Comparison of ENCODE assay signal across 8 cellular contexts in the genomic region with DNA sequence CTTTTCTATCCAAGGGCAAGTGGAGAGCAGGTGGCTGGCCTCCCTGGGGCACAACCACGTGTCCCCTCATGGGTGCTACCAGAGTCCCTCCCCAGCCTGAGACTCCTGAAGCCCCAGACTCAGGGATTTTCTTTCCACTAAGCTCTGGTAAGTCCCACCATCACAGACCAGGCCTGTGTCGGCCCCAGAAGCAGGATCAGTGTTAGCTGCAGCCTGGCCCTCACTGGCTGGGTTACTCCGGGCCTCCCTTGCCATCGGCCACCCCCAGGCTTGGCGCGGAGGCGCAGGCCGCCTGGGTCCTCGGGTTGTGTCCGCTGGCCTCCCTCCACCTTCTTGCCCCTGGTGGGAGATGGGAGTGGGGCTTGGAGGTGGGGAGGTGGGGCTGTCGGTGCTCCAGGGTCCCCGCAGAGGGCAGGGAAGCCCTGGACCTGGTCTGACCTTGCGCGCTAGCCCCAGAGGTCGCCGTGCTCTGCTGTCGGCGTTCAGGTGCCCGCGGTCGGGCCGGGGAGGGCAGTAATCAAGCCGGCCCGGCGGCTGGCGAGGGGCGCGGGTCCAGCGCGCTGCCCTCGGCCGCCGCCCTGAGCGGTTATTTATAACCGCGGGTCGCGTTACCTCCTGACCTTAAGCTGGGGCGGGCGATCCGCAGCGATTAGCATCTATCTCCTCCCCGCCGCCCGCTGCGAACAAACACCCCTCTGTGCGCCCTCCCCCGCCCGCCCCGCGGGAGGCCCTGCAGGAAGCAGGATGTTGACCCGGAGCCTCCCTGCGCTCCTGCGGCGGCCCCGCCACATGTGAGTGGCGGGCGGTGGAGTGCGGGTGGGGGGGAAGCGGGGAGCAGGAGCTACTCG.
DNase-seq lines count a peak whose midpoint lies in the region; ATAC-seq and TF ChIP-seq lines count a peak whose summit lies in the region.

No MANE protein-coding gene starts in this region.

- no peaks in the 10 kb centered on the region for H3K27me3 Mint-ChIP-seq in CD8-positive, alpha-beta T cell (ENCODE audit: low read depth)
- no peaks in the 10 kb centered on the region for H3K27me3 Mint-ChIP-seq in osteocyte (ENCODE audit: unreplicated experiment)

- CTCF ChIA-PET in CD8-positive, alpha-beta T cell (lab: Charles Lee), result interaction anchor here (1.0 to 23.9 kb wide), 8 partner anchors 13 to 209 kb away, joined by 3 to 761 read pairs (median 6); a partner anchor contains a TSS

- H3K27ac Mint-ChIP-seq in CD8-positive, alpha-beta T cell, result peak overlapping the region; percentile 90
- peak overlapping the region; percentile 1 for H3K27ac Mint-ChIP-seq in osteocyte (ENCODE audit: unreplicated experiment)

- peak; percentile 57 to 92 (median 76) for DNase-seq in CD8-positive, alpha-beta T cell
- DNase-seq in RPMI8226 (peak; percentile 94), head of caudate nucleus (peak; percentile 76 to 95 (median 90)), osteocyte (ENCODE audit: extremely low spot score, unreplicated experiment) (no peak), thoracic aorta (ENCODE audit: low spot score) (no peak)
- DNase-seq in activated effector memory CD4-positive, alpha-beta T cell treated with anti-CD3 and anti-CD28 coated beads, Interleukin-2, amount 50 U/mL, for 16 hours, result peak; percentile 90

- no peaks in the 10 kb centered on the region for H3K9me3 ChIP-seq in CD8-positive, alpha-beta T cell (ENCODE audit: low read length)
- H3K9me3 ChIP-seq in thoracic aorta, result no peaks in the 10 kb centered on the region

- ATAC-seq in CD8-positive, alpha-beta T cell, result peak; percentile 89
- ATAC-seq in HG03354 (IDR thresholded peaks at IDR 0.05; ENCODE audit: poor library complexity, severe bottlenecking, unreplicated experiment) (peak; percentile 45), thoracic aorta (ENCODE audit: insufficient number of reproducible peaks, low FRiP score, low read depth) (no peak), HG03460 (IDR thresholded peaks at IDR 0.05; ENCODE audit: unreplicated experiment) (no peak)

- no peaks in the 10 kb centered on the region for H3K36me3 Mint-ChIP-seq in CD8-positive, alpha-beta T cell
- H3K36me3 Mint-ChIP-seq in osteocyte (ENCODE audit: unreplicated experiment), result no peaks in the 10 kb centered on the region

- H3K4me3 ChIP-seq in CD8-positive, alpha-beta T cell (ENCODE audit: low read depth, low read length), result peak overlapping the region; percentile 66
- H3K4me3 ChIP-seq in thoracic aorta, result peak overlapping the region; percentile 72

- intact Hi-C loops in CD8-positive, alpha-beta T cell (cut with DNase I, micrococcal nuclease), result loop anchor here (1.0 to 2.0 kb wide), 4 partner anchors 13 to 78 kb away; a partner anchor contains a TSS
- intact Hi-C loops in head of caudate nucleus (cut with DNase I), result no loop called here

- no peak for TF ChIP-seq CTCF in CD8-positive, alpha-beta T cell (IDR thresholded peaks at IDR 0.05)
- TF ChIP-seq CTCF in osteocyte (IDR thresholded peaks at IDR 0.05), result no peak
- peak; percentile 11 for TF ChIP-seq CTCF in thoracic aorta (IDR thresholded peaks at IDR 0.05)

- H3K4me3 Mint-ChIP-seq in CD8-positive, alpha-beta T cell, result peak overlapping the region; percentile 76
- H3K4me3 Mint-ChIP-seq in osteocyte (ENCODE audit: unreplicated experiment), result no peak overlapping the region

- peaks cover 37% of the 10 kb centered on the region for H3K4me1 Mint-ChIP-seq in CD8-positive, alpha-beta T cell (ENCODE audit: low read depth)
- peaks cover 32% of the 10 kb centered on the region for H3K4me1 Mint-ChIP-seq in osteocyte (ENCODE audit: unreplicated experiment)

- no peaks in the 10 kb centered on the region for H3K9me3 Mint-ChIP-seq in CD8-positive, alpha-beta T cell
- no peaks in the 10 kb centered on the region for H3K9me3 Mint-ChIP-seq in osteocyte (ENCODE audit: unreplicated experiment)

- no peaks in the 10 kb centered on the region for H3K27me3 ChIP-seq in CD8-positive, alpha-beta T cell (ENCODE audit: insufficient read depth, low read length)
- no peaks in the 10 kb centered on the region for H3K27me3 ChIP-seq in thoracic aorta (replicated peaks; ENCODE audit: insufficient read depth)

- POLR2A ChIA-PET in CD8-positive, alpha-beta T cell (lab: Charles Lee), result interaction anchor here (0.8 to 5.0 kb wide), 12 partner anchors 13 to 161 kb away, joined by 3 to 102 read pairs (median 4); a partner anchor contains a TSS

- H3K36me3 ChIP-seq in CD8-positive, alpha-beta T cell (ENCODE audit: insufficient read depth, low read length), result no peaks in the 10 kb centered on the region
- no peaks in the 10 kb centered on the region for H3K36me3 ChIP-seq in thoracic aorta

- H3K27ac ChIP-seq in CD8-positive, alpha-beta T cell (ENCODE audit: low read depth, low read length), result peak overlapping the region; percentile 72
- peak overlapping the region; percentile 75 to 77 for H3K27ac ChIP-seq in thoracic aorta

- peaks cover 41% of the 10 kb centered on the region for H3K4me1 ChIP-seq in CD8-positive, alpha-beta T cell (ENCODE audit: insufficient read depth, low read length)
- H3K4me1 ChIP-seq in thoracic aorta (ENCODE audit: control insufficient read depth in 1 of 2, low read depth in 2 of 2), result peaks cover 21 to 34% of the 10 kb centered on the region in 2 donors

Comparison
In these comparisons a context has a peak if more than half of its experiments do, and no peak if none do; other contexts are left out.
1. ATAC-seq: peak in CD8-positive, alpha-beta T cell (single experiment) and HG03354 (single experiment); none in thoracic aorta (single experiment) and HG03460 (single experiment).
2. DNase-seq: peak in CD8-positive, alpha-beta T cell (7 of 7), RPMI8226 (single experiment), activated effector memory CD4-positive, alpha-beta T cell treated with anti-CD3 and anti-CD28 coated beads, Interleukin-2, amount 50 U/mL, for 16 hours (single experiment) and head of caudate nucleus (42 of 42); none in osteocyte (single experiment) and thoracic aorta (single experiment).